1 cellular context compared by ENCODE assay signal in the genomic region with DNA sequence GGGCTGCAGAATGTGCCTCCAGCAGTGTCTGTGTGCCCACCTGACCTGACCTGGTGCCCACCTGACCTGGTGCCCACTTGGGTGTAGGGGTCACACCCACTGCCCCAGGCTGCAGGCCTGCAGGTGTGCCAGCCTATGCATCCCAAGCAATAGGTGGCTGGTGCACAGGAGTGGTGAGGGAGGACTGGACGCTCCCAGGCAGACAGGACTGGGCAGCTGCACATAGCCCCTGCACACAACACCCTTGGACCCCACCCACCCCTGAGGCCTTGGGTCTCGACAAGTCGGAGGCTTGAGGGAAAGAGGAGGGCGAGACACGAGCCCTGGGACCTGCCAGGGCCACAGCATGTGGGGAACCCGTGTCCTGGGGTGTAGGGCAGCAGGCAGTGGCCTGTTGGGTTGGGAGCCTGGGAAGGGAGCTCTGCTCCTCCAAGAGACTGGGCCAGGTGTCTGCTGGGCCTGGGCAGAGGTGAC.
TF ChIP-seq lines count a peak whose summit lies in the region.

No MANE protein-coding gene starts in this region.

TF ChIP-seq in H1, 55 proteins besides CTCF, POLR2A, EP300 and RAD21:
- TF ChIP-seq, protein P1, sequence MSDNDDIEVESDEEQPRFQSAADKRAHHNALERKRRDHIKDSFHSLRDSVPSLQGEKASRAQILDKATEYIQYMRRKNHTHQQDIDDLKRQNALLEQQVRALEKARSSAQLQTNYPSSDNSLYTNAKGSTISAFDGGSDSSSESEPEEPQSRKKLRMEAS (IDR thresholded peaks at IDR 0.05), result no peak
- TF ChIP-seq KDM4A (IDR thresholded peaks at IDR 0.05; ENCODE audit: low read depth, low read length, severe bottlenecking), result no peak
- TF ChIP-seq BCL11A (IDR thresholded peaks at IDR 0.05; ENCODE audit: low read depth in 2 of 2, low read length in 2 of 2), result no peak
TF ChIP-seq in H1: peak in this region for 0.
